Comparison of ENCODE assay signal across 19 cellular contexts in the genomic region with DNA sequence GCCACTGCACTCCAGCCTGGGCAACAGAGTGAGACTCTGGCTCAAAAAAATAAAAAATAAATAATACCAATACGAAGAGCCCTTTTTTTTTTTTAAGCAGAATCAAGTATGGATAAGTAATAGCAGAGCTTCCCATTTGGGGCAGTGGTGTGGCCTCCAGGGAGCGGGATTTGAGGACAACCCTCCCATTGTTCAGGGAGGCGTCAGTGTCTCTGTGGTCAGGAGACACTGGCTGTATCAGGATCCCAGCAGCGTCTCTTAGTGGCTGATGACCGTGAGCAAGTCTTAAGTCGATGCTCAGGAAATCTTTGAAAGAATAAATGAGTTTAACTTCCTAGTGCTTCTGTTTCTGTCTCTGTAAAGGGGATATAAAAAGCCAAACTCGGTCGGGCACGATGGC. TPM values are rescaled to one million over a fixed set of nuclear protein-coding genes. Genes with fewer than 3 reads are reported as not detected.
A peak's percentile ranks its signal among the peaks of the same experiment; 100 is the strongest.
DNase-seq lines count a peak whose midpoint lies in the region; ATAC-seq, FAIRE-seq and TF ChIP-seq lines count a peak whose summit lies in the region.
"Had no signal": no experiment of that assay in that cellular context is flagged by ENCODE, and none has a peak within 500 bp of the region (broad histone marks: within the 10 kb centered on the region; RNA-seq: fewer than 3 reads in every experiment).

No MANE protein-coding gene starts in this region.

- H3K4me2 ChIP-seq in K562 (ENCODE audit: insufficient read depth, low read length), result no peak overlapping the region

- POLR2A ChIA-PET in K562 (lab: Yijun Ruan, JAX), result interaction anchor here (2.0 kb wide), 1 partner anchor 9 kb away, joined by 5 read pairs; no protein-coding TSS in a partner anchor

- ATAC-seq in K562 (no peak), HG02938 (IDR thresholded peaks at IDR 0.05; ENCODE audit: unreplicated experiment) (no peak)

- H3K27ac ChIP-seq in K562 (ENCODE audit: extremely low read depth, low read depth, low read length), result no peak overlapping the region
- no peak overlapping the region for H3K27ac ChIP-seq in suprapubic skin
- H3K27ac ChIP-seq: 22Rv1 had no signal

- DNase-seq in Ammon's horn (ENCODE audit: low spot score) (peak; percentile 34), K562 (ENCODE audit: extremely low read depth in 1 of 4, low spot score in 3 of 4) (no peak), medulla oblongata (ENCODE audit: extremely low spot score) (peak; percentile 69), pons (ENCODE audit: low spot score) (peak; percentile 69), suprapubic skin (ENCODE audit: low spot score in 2 of 2) (no peak), COLO668 (lab: John Stamatoyannopoulos, UW; ENCODE audit: unreplicated experiment) (no peak)
- no peak for DNase-seq in activated naive CD4-positive, alpha-beta T cell treated with Interleukin-2 at 50 U/mL for 16 hours
- DNase-seq: CD4-positive, alpha-beta T cell; COR-L47; DMS153; DMS79 treated with DMSO at 0.1 percent for 48 hours; EL; GOT3; H9 had no signal

- H2AFZ ChIP-seq in K562 (ENCODE audit: low read depth, low read length), result no peak overlapping the region

- CTCF ChIA-PET in K562 (lab: Yijun Ruan, JAX; ENCODE audit: low intra/inter-chr PET ratio), result no interaction called here

- intact Hi-C loops in K562 (cut with micrococcal nuclease), result no loop called here

- 26% methylated on average over 9 of the region's 9 CpGs for WGBS in K562 (ENCODE audit: insufficient coverage, low coverage, missing lambda C conversion rate)
- WGBS in suprapubic skin, result 91% methylated on average over 9 of the region's 9 CpGs

- TF ChIP-seq RAD21 in K562 (CRISPR knock-in tag; conservative IDR thresholded peaks at IDR 0.05 in 1 of 2, IDR thresholded peaks at IDR 0.05 in 1 of 2), result no peak

- no peaks in the 10 kb centered on the region for H3K9me3 ChIP-seq in K562 (replicated peaks; ENCODE audit: control insufficient read depth, insufficient read depth, low read depth, low read length)
- no peaks in the 10 kb centered on the region for H3K9me3 ChIP-seq in suprapubic skin

- BruUV-seq in K562 (replicated peaks; lab: Mats Ljungman, UMichigan), result no TSS peak

- TF ChIP-seq POLR2A in K562 (conservative IDR thresholded peaks at IDR 0.05) (no peak), suprapubic skin (IDR thresholded peaks at IDR 0.05) (no peak)

- peaks cover 0 to 2% of the 10 kb centered on the region in 2 experiments; a peak in 1 of 5 replicates for H3K27me3 ChIP-seq in K562 (ENCODE audit: control insufficient read depth in 2 of 2, insufficient read depth in 2 of 2, low read length in 2 of 2)
- H3K27me3 ChIP-seq in suprapubic skin, result no peaks in the 10 kb centered on the region

- H3K9ac ChIP-seq in K562 (ENCODE audit: insufficient read depth in 1 of 2, low read depth in 2 of 2, low read length in 2 of 2), result no peak overlapping the region

- H3K4me1 ChIP-seq in K562 (replicated peaks in 1 of 2; ENCODE audit: control insufficient read depth in 2 of 2, insufficient read depth in 2 of 2, low read length in 2 of 2) (peaks cover 9 to 23% of the 10 kb centered on the region in 2 experiments), suprapubic skin (no peaks in the 10 kb centered on the region)

- FAIRE-seq in K562 (lab: Jason Lieb, UNC), result no peak
- FAIRE-seq: D721Med, G401.6, GM12891 had no signal

- H3K4me3 ChIP-seq in K562 (no peak overlapping the region), suprapubic skin (no peak overlapping the region)

- H4K20me1 ChIP-seq in K562 (replicated peaks; ENCODE audit: control insufficient read depth, insufficient read depth, low read length), result no peaks in the 10 kb centered on the region

- no peak for TF ChIP-seq EP300 in K562 (IDR thresholded peaks at IDR 0.05; ENCODE audit: low read length)
- no peak for TF ChIP-seq EP300 in suprapubic skin (IDR thresholded peaks at IDR 0.05)

- no peaks in the 10 kb centered on the region for H3K79me2 ChIP-seq in K562 (ENCODE audit: control insufficient read depth, insufficient read depth, low read length)

- in situ Hi-C loops in K562 (cut with MboI), result no loop called here

- H3K9me1 ChIP-seq in K562 (ENCODE audit: control insufficient read depth, insufficient read depth, low read length), result no peaks in the 10 kb centered on the region

- H3K36me3 ChIP-seq in K562 (ENCODE audit: control insufficient read depth, insufficient read depth, low read length) (no peaks in the 10 kb centered on the region), suprapubic skin (no peaks in the 10 kb centered on the region)

- TF ChIP-seq CTCF in K562 (IDR thresholded peaks at IDR 0.05 in 2 of 3, conservative IDR thresholded peaks at IDR 0.05 in 1 of 3; ENCODE audit: insufficient read depth in 2 of 3, low read depth in 1 of 3, low read length in 3 of 3) (no peak), suprapubic skin (IDR thresholded peaks at IDR 0.05) (no peak)

TF ChIP-seq in K562, 482 proteins besides CTCF, POLR2A, EP300 and RAD21:
- peak; percentile 30; the same call in 1 of the 2 replicates for TF ChIP-seq CEBPB (tag; IDR thresholded peaks at IDR 0.05)
- no peak for TF ChIP-seq PTTG1 (tag; IDR thresholded peaks at IDR 0.05; ENCODE audit: low read depth)

RNA-seq across cellular contexts. Expression of a gene that starts 25.2 kb away (rescaled TPM):
- total RNA-seq in K562 (2011; cell fraction: chromatin; rRNA removed; ENCODE audit: low replicate concordance), result 0.72 TPM in 1 of 2 replicates, not detected in the other
- 0.66 and 1.0 TPM in 2 replicates for total RNA-seq in K562 (2011; cell fraction: nucleolus; rRNA removed)
- 0.22 and 0.31 TPM in 2 replicates for total RNA-seq in K562 (2011; cell fraction: nucleoplasm; rRNA removed)
- total RNA-seq in K562 (2014; rRNA removed) (0.68 TPM in 1 of 2 replicates, not detected in the other), K562 (2014; rRNA removed; fragmentation: Illumina TruSeq; extraction: Trizol) (not detected in 2 replicates), K562 (2015; rRNA removed; fragmentation: Illumina TruSeq; extraction: Trizol) (0.08 TPM in 1 of 2 replicates, not detected in the other), K562 (2021) (0.34 and 0.89 TPM in 2 replicates), suprapubic skin (1 to 10 TPM; 5.1 to 6.5 (median 5.6) TPM)
- polyA plus RNA-seq in K562 (2011; rRNA removed) (0.03 and 0.07 TPM in 2 replicates), K562 (2014; fragmentation: Illumina TruSeq; extraction: Trizol) (0.07 and 0.08 TPM in 2 replicates), K562 (2014; fragmentation: Nextera tagmentation; extraction: Ambion mirVana) (not detected), K562 (2014; rRNA removed) (0.07 and 0.12 TPM in 2 replicates)
- polyA plus RNA-seq in K562 (2011; cell fraction: cytosol; rRNA removed), result 0.13 and 0.64 TPM in 2 replicates
- 0.14 and 0.36 TPM in 2 replicates for polyA plus RNA-seq in K562 (2011; cell fraction: nucleus; rRNA removed)
- polyA plus RNA-seq in K562 (2012), result 0.14 and 0.46 TPM in 2 replicates
- 0.18 TPM in 1 of 2 replicates, not detected in the other for polyA minus RNA-seq in K562 (2011; rRNA and poly(A)+ RNA removed)
- 0.38 TPM in 1 of 2 replicates, not detected in the other for polyA minus RNA-seq in K562 (2011; cell fraction: cytosol; rRNA and poly(A)+ RNA removed)
- polyA minus RNA-seq in K562 (2011; cell fraction: nucleus; rRNA and poly(A)+ RNA removed), result 0.22 and 0.40 TPM in 2 replicates

Comparison
In these comparisons a context has a peak if more than half of its experiments do, and no peak if none do; other contexts are left out.
1. DNase-seq: peak in Ammon's horn (single experiment), medulla oblongata (single experiment) and pons (single experiment); none in K562 (0 of 4), suprapubic skin (0 of 2), activated naive CD4-positive, alpha-beta T cell treated with Interleukin-2 at 50 U/mL for 16 hours (single experiment) and COLO668 (single experiment).